In genomic region chr19:42301646-42302204, GRCh38 we compare ENCODE assay signal across 8 cellular contexts. TPM values are rescaled to one million over a fixed set of nuclear protein-coding genes. Genes with fewer than 3 reads are reported as not detected.
A peak's percentile ranks its signal among the peaks of the same experiment; 100 is the strongest.
DNase-seq lines count a peak whose midpoint lies in the region; ATAC-seq and TF ChIP-seq lines count a peak whose summit lies in the region.

PRR19 (plus strand) TSS chr19:42302132; CDS start chr19:42309585, 7,453 bp downstream.

- no peak for TF ChIP-seq CTCF in endothelial cell (IDR thresholded peaks at IDR 0.05; ENCODE audit: unreplicated experiment)
- no peak for TF ChIP-seq CTCF in nephron (IDR thresholded peaks at IDR 0.05; ENCODE audit: unreplicated experiment in 3 of 3)

- H3K4me3 Mint-ChIP-seq in endothelial cell (ENCODE audit: unreplicated experiment) (peak within 1 kb of the TSS; percentile 90), nephron (peak within 1 kb of the TSS; percentile 86 to 96 (median 89))

- H3K36me3 Mint-ChIP-seq in endothelial cell (ENCODE audit: low read depth, unreplicated experiment) (peaks cover 7% of the 10 kb centered on the region), nephron (ENCODE audit: low read depth) (peaks cover 11% of the 10 kb centered on the region)

- H3K9me3 Mint-ChIP-seq in endothelial cell (ENCODE audit: unreplicated experiment) (no peaks in the 10 kb centered on the region), nephron (no peaks in the 10 kb centered on the region)

- H3K27me3 Mint-ChIP-seq in endothelial cell (ENCODE audit: unreplicated experiment), result peaks cover 8% of the 10 kb centered on the region
- H3K27me3 Mint-ChIP-seq in nephron (ENCODE audit: low read depth), result no peaks in the 10 kb centered on the region

- ATAC-seq in GM19372 (IDR thresholded peaks at IDR 0.05; ENCODE audit: low read depth, unreplicated experiment), result peak; percentile 21
- ATAC-seq in HG02798 (IDR thresholded peaks at IDR 0.05; ENCODE audit: poor library complexity, unreplicated experiment), result no peak

- DNase-seq in AML-193 (lab: John Stamatoyannopoulos, UW), result peak; percentile 10 to 21
- DNase-seq in RKO (ENCODE audit: low spot score), result peak; percentile 46
- no peak for DNase-seq in endothelial cell (ENCODE audit: low spot score)
- no peak for DNase-seq in iPS-NIHi7 (ENCODE audit: extremely low spot score)
- DNase-seq in SHP77 (lab: John Stamatoyannopoulos, UW), result no peak

- H3K27ac Mint-ChIP-seq in endothelial cell (ENCODE audit: unreplicated experiment), result no peak within 1 kb of the TSS
- peak within 1 kb of the TSS; percentile 96 to 99 (median 98) for H3K27ac Mint-ChIP-seq in nephron

- H3K4me1 Mint-ChIP-seq in endothelial cell (ENCODE audit: unreplicated experiment) (peaks cover 19% of the 10 kb centered on the region), nephron (peaks cover 14% of the 10 kb centered on the region)

RNA-seq across cellular contexts. Expression of gene PRR19, which starts in this region (rescaled TPM):
- 1.1 TPM for total RNA-seq in endothelial cell (ENCODE audit: unreplicated experiment)

Comparison
In these comparisons a context has a peak if more than half of its experiments do, and no peak if none do; other contexts are left out.
1. DNase-seq: peak in AML-193 (2 of 2) and RKO (single experiment); none in endothelial cell (single experiment), iPS-NIHi7 (single experiment) and SHP77 (0 of 2).